Comparison of ENCODE assay signal across 8 cellular contexts in genomic region chr2:134460583-134460998, GRCh38.
DNase-seq lines count a peak whose midpoint lies in the region; ATAC-seq and TF ChIP-seq lines count a peak whose summit lies in the region.

No MANE protein-coding gene starts in this region.

- H3K4me1 ChIP-seq in parathyroid adenoma, result no peaks in the 10 kb centered on the region

- H3K79me2 ChIP-seq in parathyroid adenoma, result no peaks in the 10 kb centered on the region

- no peak overlapping the region for H3K27ac ChIP-seq in parathyroid adenoma

- no peaks in the 10 kb centered on the region for H3K36me3 ChIP-seq in parathyroid adenoma (ENCODE audit: control insufficient read depth, insufficient read depth, low read length)

- no peaks in the 10 kb centered on the region for H3K9me3 ChIP-seq in parathyroid adenoma (ENCODE audit: control insufficient read depth, low read length)

- no peak overlapping the region for H3K4me3 Mint-ChIP-seq in activated T-cell treated with anti-CD3 and anti-CD28 coated beads, Interleukin-2, amount 50 U/mL, for 24 hours
- H3K4me3 Mint-ChIP-seq in glutamatergic neuron (ENCODE audit: unreplicated experiment), result no peak overlapping the region

- H2AFZ ChIP-seq in parathyroid adenoma, result no peak overlapping the region

- no peak overlapping the region for H3K4me2 ChIP-seq in parathyroid adenoma (ENCODE audit: low read length)

- peaks cover 6% of the 10 kb centered on the region for H3K36me3 Mint-ChIP-seq in activated T-cell treated with anti-CD3 and anti-CD28 coated beads, Interleukin-2, amount 50 U/mL, for 24 hours (ENCODE audit: low read depth)
- H3K36me3 Mint-ChIP-seq in glutamatergic neuron (ENCODE audit: unreplicated experiment), result no peaks in the 10 kb centered on the region

- H3K9me3 Mint-ChIP-seq in activated T-cell treated with anti-CD3 and anti-CD28 coated beads, Interleukin-2, amount 50 U/mL, for 24 hours, result no peaks in the 10 kb centered on the region
- H3K9me3 Mint-ChIP-seq in glutamatergic neuron (ENCODE audit: unreplicated experiment), result peaks cover 8% of the 10 kb centered on the region

- no peak overlapping the region for H3K9ac ChIP-seq in parathyroid adenoma

- peak; percentile 88 for ATAC-seq in GM19035 (IDR thresholded peaks at IDR 0.05; ENCODE audit: unreplicated experiment)
- ATAC-seq in HG03280 (IDR thresholded peaks at IDR 0.05; ENCODE audit: unreplicated experiment), result peak; percentile 84
- no peak for ATAC-seq in HG02973 (IDR thresholded peaks at IDR 0.05; ENCODE audit: unreplicated experiment)

- no peaks in the 10 kb centered on the region for H3K27me3 ChIP-seq in parathyroid adenoma (ENCODE audit: control insufficient read depth, insufficient read depth, low read length)

- H3K4me3 ChIP-seq in parathyroid adenoma (ENCODE audit: low read depth, low read length), result no peak overlapping the region

- H3K27ac Mint-ChIP-seq in activated T-cell treated with anti-CD3 and anti-CD28 coated beads, Interleukin-2, amount 50 U/mL, for 24 hours, result peak overlapping the region; percentile 26
- H3K27ac Mint-ChIP-seq in glutamatergic neuron (ENCODE audit: unreplicated experiment), result peak overlapping the region; percentile 80

- peak; percentile 83 for TF ChIP-seq CTCF in glutamatergic neuron (IDR thresholded peaks at IDR 0.05; ENCODE audit: partially characterized antibody, unreplicated experiment)
- TF ChIP-seq CTCF in parathyroid adenoma (IDR thresholded peaks at IDR 0.05), result peak; percentile 54

- DNase-seq in COLO829 (ENCODE audit: low spot score), result peak; percentile 28
- peak; percentile 22 for DNase-seq in NCI-H446 treated with DMSO at 0.1 percent for 48 hours (lab: John Stamatoyannopoulos, UW)
- peak; percentile 41 for DNase-seq in activated T-cell treated with anti-CD3 and anti-CD28 coated beads, Interleukin-2, amount 50 U/mL, for 24 hours
- peak; percentile 84 for DNase-seq in glutamatergic neuron

- H3K27me3 Mint-ChIP-seq in activated T-cell treated with anti-CD3 and anti-CD28 coated beads, Interleukin-2, amount 50 U/mL, for 24 hours, result no peaks in the 10 kb centered on the region
- H3K27me3 Mint-ChIP-seq in glutamatergic neuron (ENCODE audit: unreplicated experiment), result peaks cover 26% of the 10 kb centered on the region

- H3K4me1 Mint-ChIP-seq in activated T-cell treated with anti-CD3 and anti-CD28 coated beads, Interleukin-2, amount 50 U/mL, for 24 hours (ENCODE audit: low read depth), result no peaks in the 10 kb centered on the region
- peaks cover 25% of the 10 kb centered on the region for H3K4me1 Mint-ChIP-seq in glutamatergic neuron (ENCODE audit: low read depth, unreplicated experiment)

Comparison
In these comparisons a context has a peak if more than half of its experiments do, and no peak if none do; other contexts are left out.
1. DNase-seq: peak in every context shown above with its lines; median percentile 84 in glutamatergic neuron; 41 in activated T-cell treated with anti-CD3 and anti-CD28 coated beads, Interleukin-2, amount 50 U/mL, for 24 hours; 28 in COLO829; 22 in NCI-H446 treated with DMSO at 0.1 percent for 48 hours.